2 cellular contexts compared by ENCODE assay signal in the genomic region with DNA sequence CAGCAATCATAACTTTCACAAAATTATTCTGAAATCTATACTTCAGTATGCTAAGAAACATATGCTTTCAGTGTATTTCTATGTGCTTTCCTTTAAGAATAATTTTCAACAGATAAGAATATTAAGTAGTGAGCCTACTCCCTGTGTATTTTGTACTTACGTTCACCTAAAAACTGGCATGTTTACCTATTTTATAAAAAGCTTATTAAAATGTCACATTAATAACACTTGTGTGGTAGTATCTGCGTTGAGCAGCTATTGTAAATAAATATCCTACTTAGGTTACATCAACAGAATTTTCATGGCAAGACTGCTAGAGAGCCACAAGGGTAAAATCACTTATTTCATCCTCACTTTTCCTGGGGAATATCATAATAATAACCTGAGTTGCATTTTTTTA.
"Had no signal": no experiment of that assay in that cellular context is flagged by ENCODE, and none has a peak within 500 bp of the region (broad histone marks: within the 10 kb centered on the region; RNA-seq: fewer than 3 reads in every experiment).

No MANE protein-coding gene starts in this region.

- DNase-seq: GDM1, GF-D8 had no signal
